In the genomic region with DNA sequence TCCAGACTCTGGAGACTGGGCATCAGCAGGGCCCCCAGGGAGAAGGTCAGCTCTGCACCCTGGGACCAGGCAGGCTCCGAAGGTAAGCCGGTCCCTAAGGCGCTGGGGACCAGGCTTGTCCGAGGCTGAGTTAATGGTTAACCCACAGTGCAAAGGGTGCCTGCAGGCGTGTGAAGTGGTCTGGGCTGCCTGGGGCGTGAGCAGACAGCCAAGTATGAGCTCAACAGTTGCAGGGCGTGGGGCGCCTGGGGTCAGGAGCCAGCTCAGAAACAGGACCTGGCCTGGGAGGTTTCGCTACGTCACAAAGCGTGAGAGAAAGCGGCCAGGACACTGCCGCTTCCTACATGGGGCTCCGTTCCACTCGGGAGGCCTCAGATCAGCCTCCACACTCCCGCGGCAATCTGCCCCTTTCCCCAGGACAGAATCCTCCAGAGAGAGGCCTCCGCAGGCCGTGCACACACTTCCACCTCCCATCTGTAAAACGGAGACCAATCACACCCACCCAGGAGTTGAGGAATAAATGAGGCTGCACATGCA, we compare ENCODE assay signal across 1 cellular context.
TF ChIP-seq lines count a peak whose summit lies in the region.

No MANE protein-coding gene starts in this region.

TF ChIP-seq in liver, 16 proteins besides CTCF, POLR2A, EP300 and RAD21 (continued from another document):
- TF ChIP-seq MAX (IDR thresholded peaks at IDR 0.05) = no peak
- TF ChIP-seq FOXA2 (IDR thresholded peaks at IDR 0.05) = no peak
- TF ChIP-seq EGR1 (IDR thresholded peaks at IDR 0.05; ENCODE audit: low read depth in 2 of 2) = no peak
- peak; percentile 89 to 95 for TF ChIP-seq JUND (IDR thresholded peaks at IDR 0.05)
- peak; percentile 89 for TF ChIP-seq SP1 (IDR thresholded peaks at IDR 0.05)
- peak; percentile 73 for TF ChIP-seq YY1 (IDR thresholded peaks at IDR 0.05)
- no peak for TF ChIP-seq TAF1 (conservative IDR thresholded peaks at IDR 0.05)
- peak; percentile 56 for TF ChIP-seq REST (IDR thresholded peaks at IDR 0.05)
- peak; percentile 79 to 89 for TF ChIP-seq HNF4A (conservative IDR thresholded peaks at IDR 0.05)
- TF ChIP-seq RXRA (IDR thresholded peaks at IDR 0.05) = peak; percentile 94 to 96
